18 cellular contexts compared by ENCODE assay signal in the genomic region with DNA sequence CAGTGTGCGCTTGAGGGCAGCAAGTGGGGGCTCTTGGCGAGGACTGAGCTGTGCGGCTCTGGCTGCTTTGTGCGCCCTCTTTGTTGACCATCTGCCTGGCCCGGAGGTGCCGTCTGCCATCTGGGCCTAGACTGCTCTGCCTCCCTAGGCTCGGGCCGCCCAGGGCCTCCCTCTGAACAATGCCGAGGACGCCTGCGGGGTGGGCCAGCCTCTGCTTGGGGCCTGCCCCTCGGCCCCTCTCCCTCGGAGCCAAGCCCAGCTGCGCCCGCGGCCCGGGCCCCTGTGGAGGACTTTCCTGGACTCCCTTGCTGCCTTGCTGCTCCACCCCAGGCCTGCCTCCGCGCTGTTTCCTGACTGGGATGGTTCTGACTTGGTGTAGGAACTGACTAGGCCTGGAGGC. TPM values are rescaled to one million over a fixed set of nuclear protein-coding genes. Genes with fewer than 3 reads are reported as not detected.
DNase-seq lines count a peak whose midpoint lies in the region; ATAC-seq and TF ChIP-seq lines count a peak whose summit lies in the region.
"Had no signal": no experiment of that assay in that cellular context is flagged by ENCODE, and none has a peak within 500 bp of the region (broad histone marks: within the 10 kb centered on the region; RNA-seq: fewer than 3 reads in every experiment).

No MANE protein-coding gene starts in this region.

- no peak overlapping the region for H3K4ac ChIP-seq in IMR-90 (ENCODE audit: low read depth, low read length)
- no peak overlapping the region for H3K4ac ChIP-seq in neuronal stem cell (ENCODE audit: low read length)

- H4K91ac ChIP-seq in IMR-90 (ENCODE audit: insufficient read depth, low read depth, low read length): no peak overlapping the region
- no peak overlapping the region for H4K91ac ChIP-seq in neuronal stem cell (ENCODE audit: low read depth, low read length, poor library complexity)

- H3K36me3 ChIP-seq in IMR-90 (ENCODE audit: control insufficient read depth, insufficient read depth, low read length) (no peaks in the 10 kb centered on the region), neuronal stem cell (replicated peaks in 1 of 2; ENCODE audit: control insufficient read depth in 2 of 2, insufficient read depth in 2 of 2, low read length in 2 of 2) (no peaks in the 10 kb centered on the region)
- H3K36me3 ChIP-seq: BLaER1 had no signal

- intact Hi-C loops in IMR-90 (cut with micrococcal nuclease) (no loop called here), left colon (cut with DNase I, micrococcal nuclease) (no loop called here)

- peak overlapping the region; percentile 71 for H2AK9ac ChIP-seq in IMR-90 (replicated peaks; ENCODE audit: low read depth, low read length, poor library complexity)

- no peak overlapping the region for H2AFZ ChIP-seq in IMR-90 (replicated peaks; ENCODE audit: low read length, poor library complexity)
- H2AFZ ChIP-seq in neuronal stem cell (ENCODE audit: low read length): peak overlapping the region; percentile 25

- TF ChIP-seq RAD21 in IMR-90 (IDR thresholded peaks at IDR 0.05; ENCODE audit: low read length): no peak

- 88% methylated on average over 15 of the region's 19 CpGs; no CpG with 5 or more reads in 1 of the 2 experiments for WGBS in IMR-90 (ENCODE audit: extremely low coverage in 2 of 2, insufficient read length in 1 of 2), 2 experiments
- no CpG with 5 or more reads among the region's 19 CpGs for WGBS in neuronal stem cell (ENCODE audit: extremely low coverage in 2 of 2, insufficient read length in 2 of 2, insufficient replicate concordance in 1 of 2), 2 donors

- H3K18ac ChIP-seq in IMR-90 (ENCODE audit: low read depth, low read length): no peak overlapping the region
- H3K18ac ChIP-seq in neuronal stem cell (ENCODE audit: low read length): peak overlapping the region; percentile 64

- no peaks in the 10 kb centered on the region for H4K20me1 ChIP-seq in IMR-90 (ENCODE audit: insufficient read depth, low read length)
- H4K20me1 ChIP-seq: BLaER1 had no signal

- H2BK20ac ChIP-seq in IMR-90 (ENCODE audit: low read depth, low read length): no peak overlapping the region

- H3K27me3 ChIP-seq in IMR-90 (ENCODE audit: control insufficient read depth, insufficient read depth, low read length) (peaks cover 4% of the 10 kb centered on the region; the same call in 1 of the 2 replicates), neuronal stem cell (ENCODE audit: control insufficient read depth in 3 of 3, insufficient read depth in 3 of 3, low read depth in 1 of 3, low read length in 3 of 3) (no peaks in the 10 kb centered on the region)
- H3K27me3 ChIP-seq: BLaER1 had no signal

- no peak overlapping the region for H3K4me2 ChIP-seq in IMR-90 (ENCODE audit: low read depth, low read length)
- H3K4me2 ChIP-seq in neuronal stem cell (ENCODE audit: insufficient read depth, low read length, poor library complexity, severe bottlenecking): no peak overlapping the region
- H3K4me2 ChIP-seq: A549, BLaER1 had no signal

- no peaks in the 10 kb centered on the region for H3K9me3 ChIP-seq in IMR-90 (ENCODE audit: control insufficient read depth, insufficient read depth, low read length)
- H3K9me3 ChIP-seq in neuronal stem cell (replicated peaks in 1 of 2; ENCODE audit: control insufficient read depth in 2 of 2, insufficient read depth in 1 of 2, low read depth in 1 of 2, low read length in 2 of 2): no peaks in the 10 kb centered on the region
- H3K9me3 ChIP-seq: A549 had no signal

- H3K23ac ChIP-seq in IMR-90 (ENCODE audit: low read depth, low read length): no peak overlapping the region
- H3K23ac ChIP-seq in neuronal stem cell (ENCODE audit: low read depth, low read length, poor library complexity): no peak overlapping the region

- in situ Hi-C loops in IMR-90 (cut with MboI; ENCODE audit: low sequenced_read_pairs): no loop called here

- no peaks in the 10 kb centered on the region for H3K4me1 ChIP-seq in IMR-90 (ENCODE audit: control insufficient read depth, insufficient read depth, low read length)
- peaks cover 0 to 1% of the 10 kb centered on the region in 2 donors for H3K4me1 ChIP-seq in neuronal stem cell (ENCODE audit: control insufficient read depth in 2 of 2, insufficient read depth in 1 of 2, low read depth in 1 of 2, low read length in 2 of 2)
- H3K4me1 ChIP-seq: A549 had no signal

- POLR2A ChIA-PET in IMR-90 (lab: Charles Lee; ENCODE audit: unreplicated experiment): no interaction called here

- H2BK5ac ChIP-seq in IMR-90 (ENCODE audit: low read depth, low read length, poor library complexity, severe bottlenecking) (no peak overlapping the region), neuronal stem cell (ENCODE audit: low read length) (peak overlapping the region; percentile 71)

- dilution Hi-C loops in IMR-90 (cut with HindIII; ENCODE audit: low sequenced_read_pairs, unreplicated experiment): no loop called here

- no TSS peak for BruUV-seq in IMR-90 (replicated peaks; lab: Mats Ljungman, UMichigan)

- peaks cover 3% of the 10 kb centered on the region for H3K4me1 Mint-ChIP-seq in glutamatergic neuron (ENCODE audit: low read depth, unreplicated experiment)

- H2BK12ac ChIP-seq in neuronal stem cell (ENCODE audit: low read length): no peak overlapping the region

- H3K27me3 Mint-ChIP-seq in glutamatergic neuron (ENCODE audit: unreplicated experiment): peaks cover 1% of the 10 kb centered on the region

- H3K4me3 ChIP-seq in IMR-90 (ENCODE audit: insufficient read depth, low read depth, low read length) (no peak overlapping the region), neuronal stem cell (ENCODE audit: low read length in 2 of 2) (no peak overlapping the region)
- H3K4me3 ChIP-seq: A549, BLaER1 had no signal

- no peak overlapping the region for H2AK5ac ChIP-seq in IMR-90 (ENCODE audit: low read depth, low read length)
- H2AK5ac ChIP-seq in neuronal stem cell (ENCODE audit: low read depth, low read length): peak overlapping the region; percentile 71

- H3K27ac Mint-ChIP-seq in glutamatergic neuron (ENCODE audit: unreplicated experiment): peak overlapping the region; percentile 92
- H3K27ac Mint-ChIP-seq: CD4-positive, alpha-beta memory T cell had no signal

- H4K8ac ChIP-seq in IMR-90 (ENCODE audit: low read depth in 2 of 2, low read length in 2 of 2): no peak overlapping the region
- H4K8ac ChIP-seq in neuronal stem cell (ENCODE audit: low read depth, low read length): peak overlapping the region; percentile 72

- TF ChIP-seq POLR2A in IMR-90 (IDR thresholded peaks at IDR 0.05; ENCODE audit: low read depth, low read length): no peak

- H3K9ac ChIP-seq in IMR-90 (ENCODE audit: low read depth, low read length) (no peak overlapping the region), neuronal stem cell (ENCODE audit: low read depth, low read length, poor library complexity) (no peak overlapping the region)
- H3K9ac ChIP-seq: BLaER1 had no signal

- H3K14ac ChIP-seq in IMR-90 (replicated peaks; ENCODE audit: low read depth, low read length) (no peak overlapping the region), neuronal stem cell (ENCODE audit: low read length) (no peak overlapping the region)

- H3K56ac ChIP-seq in IMR-90 (ENCODE audit: extremely low read depth, insufficient read depth, low read length): no peak overlapping the region

- H3K4me3 Mint-ChIP-seq in glutamatergic neuron (ENCODE audit: unreplicated experiment): no peak overlapping the region

- no peak overlapping the region for H2BK15ac ChIP-seq in IMR-90 (ENCODE audit: low read depth, low read length)
- H2BK15ac ChIP-seq in neuronal stem cell (ENCODE audit: low read length): no peak overlapping the region

- H3K9me1 ChIP-seq in IMR-90 (ENCODE audit: insufficient read depth, low read length): no peaks in the 10 kb centered on the region

- peaks cover 4% of the 10 kb centered on the region for H3K36me3 Mint-ChIP-seq in glutamatergic neuron (ENCODE audit: unreplicated experiment)
- H3K36me3 Mint-ChIP-seq: CD4-positive, alpha-beta memory T cell had no signal

- no peak overlapping the region for H4K5ac ChIP-seq in IMR-90 (ENCODE audit: low read depth, low read length)

- H3K27ac ChIP-seq in IMR-90 (ENCODE audit: insufficient read depth, low read length) (no peak overlapping the region), neuronal stem cell (replicated peaks; ENCODE audit: low read length) (no peak overlapping the region)
- H3K27ac ChIP-seq: A549, BLaER1, RWPE1 had no signal

- H2BK120ac ChIP-seq in IMR-90 (ENCODE audit: low read depth, low read length) (no peak overlapping the region), neuronal stem cell (ENCODE audit: low read depth, low read length) (peak overlapping the region; percentile 9)

- CTCF ChIA-PET in IMR-90 (lab: Yijun Ruan, JAX): no interaction called here

- no peak for ATAC-seq in IMR-90 (ENCODE audit: low read depth)
- no peak for ATAC-seq in left colon
- no peak for ATAC-seq in GM18867 (IDR thresholded peaks at IDR 0.05; ENCODE audit: unreplicated experiment)
- ATAC-seq: A549, PC-3 had no signal

- TF ChIP-seq CTCF in IMR-90 (conservative IDR thresholded peaks at IDR 0.05; ENCODE audit: low read depth, low read length): no peak
- TF ChIP-seq CTCF in glutamatergic neuron (IDR thresholded peaks at IDR 0.05; ENCODE audit: partially characterized antibody, unreplicated experiment): no peak

- peak; percentile 24 for DNase-seq in D341Med (ENCODE audit: low spot score)
- no peak for DNase-seq in IMR-90
- DNase-seq in glutamatergic neuron: peak; percentile 42
- no peak for DNase-seq in neuronal stem cell (ENCODE audit: low spot score)
- DNase-seq in left colon: no peak
- no peak for DNase-seq in stimulated activated CD4-positive, alpha-beta T cell treated with anti-CD3 and anti-CD28 coated beads, Interleukin-4, amount 100 ng/mL, for 1 hour
- DNase-seq: Calu3; CD4-positive, alpha-beta memory T cell; KG1; NCI-H1417 treated with DMSO at 0.1 percent for 48 hours; NCI-H187 treated with DMSO at 0.1 percent for 48 hours; NCI-H2227 treated with DMSO at 0.1 percent for 48 hours; NCI-H526; PC-3 had no signal

- H3K9me3 Mint-ChIP-seq in glutamatergic neuron (ENCODE audit: unreplicated experiment): peaks cover 1% of the 10 kb centered on the region

- H3K79me1 ChIP-seq in IMR-90 (ENCODE audit: low read depth in 1 of 2, low read length in 2 of 2): no peaks in the 10 kb centered on the region
- H3K79me1 ChIP-seq in neuronal stem cell (ENCODE audit: low read depth, low read length): no peaks in the 10 kb centered on the region

TF ChIP-seq in IMR-90, 13 proteins besides CTCF, POLR2A, EP300 and RAD21 (continues in another document):
- TF ChIP-seq RFX5 (IDR thresholded peaks at IDR 0.05; ENCODE audit: low read depth, low read length) (no peak), FOS (IDR thresholded peaks at IDR 0.05; ENCODE audit: low read depth, low read length) (no peak), SMC3 (IDR thresholded peaks at IDR 0.05; ENCODE audit: low read depth, low read length) (no peak)

RNA-seq across cellular contexts. Expression of a gene that starts 31.9 kb away (rescaled TPM):
- total RNA-seq in IMR-90 (2012; rRNA removed) (not detected in 2 replicates), glutamatergic neuron (ENCODE audit: unreplicated experiment) (98.4 TPM), left colon (under 1 TPM in 1 of 2 donors, not detected in 1; 0.14 TPM)
- not detected in 2 replicates for polyA plus RNA-seq in IMR-90 (2012; rRNA removed)
- polyA plus RNA-seq in IMR-90 (2012; cell fraction: cytosol; rRNA removed): not detected in 2 replicates
- polyA plus RNA-seq in IMR-90 (2012; cell fraction: nucleus; rRNA removed; ENCODE audit: low replicate concordance): not detected in 2 replicates
- polyA plus RNA-seq in neuronal stem cell (2013, experiment 1 of 2): 19.8 TPM
- 19.2 TPM for polyA plus RNA-seq in neuronal stem cell (2013, experiment 2 of 2)
- total RNA-seq: Calu3; CD4-positive, alpha-beta memory T cell; PC-3 had no signal
- polyA plus RNA-seq: CD4-positive, alpha-beta memory T cell had no signal

Comparison
In these comparisons a context has a peak if more than half of its experiments do, and no peak if none do; other contexts are left out.
1. DNase-seq: peak in D341Med (single experiment) and glutamatergic neuron (single experiment); none in IMR-90 (single experiment), neuronal stem cell (single experiment), left colon (0 of 2) and stimulated activated CD4-positive, alpha-beta T cell treated with anti-CD3 and anti-CD28 coated beads, Interleukin-4, amount 100 ng/mL, for 1 hour (single experiment).
2. RNA of a gene that starts 31.9 kb away (total RNA-seq): 98.4 TPM in glutamatergic neuron (single experiment); 0.14 TPM in left colon and not detected in IMR-90; every median in the first group is over 10 times any median in the second.